ENCODE assay signal across 1 cellular context in genomic region chr6:131135244-131136020, GRCh38.
TF ChIP-seq lines count a peak whose summit lies in the region.

Gene AKAP7 (plus strand): TSS chr6:131135467. CDS start chr6:131135764, 297 bp downstream.

TF ChIP-seq in HepG2, 621 proteins besides CTCF, POLR2A, EP300 and RAD21 (continued from another document and continues in another):
- TF ChIP-seq HDAC1 (CRISPR knock-in tag; IDR thresholded peaks at IDR 0.05): peak; percentile 24; the same call in 1 of the 2 replicates
- TF ChIP-seq ZNF709 (CRISPR knock-in tag; IDR thresholded peaks at IDR 0.05): peak; percentile 70
- no peak for TF ChIP-seq BCLAF1 (IDR thresholded peaks at IDR 0.05)
- TF ChIP-seq ZNF329 (CRISPR knock-in tag; IDR thresholded peaks at IDR 0.05; ENCODE audit: low read depth): peak; percentile 57
- peak; percentile 53; the same call in 1 of the 2 replicates for TF ChIP-seq NRL (CRISPR knock-in tag; IDR thresholded peaks at IDR 0.05; ENCODE audit: borderline replicate concordance)
- no peak for TF ChIP-seq ARNTL (CRISPR knock-in tag; IDR thresholded peaks at IDR 0.05)
- peak; percentile 81 for TF ChIP-seq TBX2 (CRISPR knock-in tag; IDR thresholded peaks at IDR 0.05; ENCODE audit: borderline replicate concordance)
- TF ChIP-seq ZNF562 (CRISPR knock-in tag; IDR thresholded peaks at IDR 0.05; ENCODE audit: borderline replicate concordance): no peak; the same call in 1 of the 2 replicates
- no peak for TF ChIP-seq ZNF382 (CRISPR knock-in tag; IDR thresholded peaks at IDR 0.05; ENCODE audit: borderline replicate concordance)
- TF ChIP-seq ZNF124 (CRISPR knock-in tag; IDR thresholded peaks at IDR 0.05): peak; percentile 57; the same call in 1 of the 2 replicates
- TF ChIP-seq ZNF883 (CRISPR knock-in tag; IDR thresholded peaks at IDR 0.05; ENCODE audit: not compliant biosample characterization): peak; percentile 63
- TF ChIP-seq BATF2 (CRISPR knock-in tag; IDR thresholded peaks at IDR 0.05): peak; percentile 78; the same call in 1 of the 2 replicates
- no peak for TF ChIP-seq ZC3H4 (CRISPR knock-in tag; IDR thresholded peaks at IDR 0.05; ENCODE audit: borderline replicate concordance)
- 0 out of 2 replicates have a peak, but pooled peaks have one; percentile 77 for TF ChIP-seq ZNF841 (CRISPR knock-in tag; IDR thresholded peaks at IDR 0.05; ENCODE audit: borderline replicate concordance)
- TF ChIP-seq PAWR (CRISPR knock-in tag; IDR thresholded peaks at IDR 0.05; ENCODE audit: borderline replicate concordance): no peak
- peak; percentile 71 for TF ChIP-seq ZNF121 (CRISPR knock-in tag; IDR thresholded peaks at IDR 0.05)
- TF ChIP-seq U2AF2 (IDR thresholded peaks at IDR 0.05; ENCODE audit: low read depth, low read length): no peak
- TF ChIP-seq ARNT (IDR thresholded peaks at IDR 0.05): no peak
- 0 out of 2 replicates have a peak, but pooled peaks have one; percentile 36 for TF ChIP-seq ZFP36L2 (CRISPR knock-in tag; IDR thresholded peaks at IDR 0.05)
- no peak for TF ChIP-seq MATR3 (CRISPR knock-in tag; IDR thresholded peaks at IDR 0.05)
- TF ChIP-seq BRCA1 (CRISPR knock-in tag; IDR thresholded peaks at IDR 0.05): 0 out of 2 replicates have a peak, but pooled peaks have one; percentile 4
- peak; percentile 85; the same call in 1 of the 2 replicates for TF ChIP-seq HES4 (CRISPR knock-in tag; IDR thresholded peaks at IDR 0.05; ENCODE audit: borderline replicate concordance)
- no peak for TF ChIP-seq ZSCAN9 (CRISPR knock-in tag; IDR thresholded peaks at IDR 0.05; ENCODE audit: borderline replicate concordance)
- no peak for TF ChIP-seq ZNF17 (CRISPR knock-in tag; IDR thresholded peaks at IDR 0.05)
- TF ChIP-seq ZBTB26 (CRISPR knock-in tag; IDR thresholded peaks at IDR 0.05; ENCODE audit: borderline replicate concordance): peak; percentile 43; the same call in 1 of the 2 replicates
- TF ChIP-seq GATAD2A (CRISPR knock-in tag; IDR thresholded peaks at IDR 0.05): 0 out of 2 replicates have a peak, but pooled peaks have one; percentile 13
- peak; percentile 40; the same call in 1 of the 2 replicates for TF ChIP-seq FOXC1 (CRISPR knock-in tag; IDR thresholded peaks at IDR 0.05; ENCODE audit: borderline replicate concordance)
- TF ChIP-seq NONO (IDR thresholded peaks at IDR 0.05): no peak
- TF ChIP-seq NONO (CRISPR knock-in tag; conservative IDR thresholded peaks at IDR 0.05): 0 out of 2 replicates have a peak, but pooled peaks have one; percentile 25
- TF ChIP-seq IKZF5 (CRISPR knock-in tag; IDR thresholded peaks at IDR 0.05): no peak; the same call in 1 of the 2 replicates
- TF ChIP-seq ZNF547 (CRISPR knock-in tag; IDR thresholded peaks at IDR 0.05): peak; percentile 77
- TF ChIP-seq FOXA1 (IDR thresholded peaks at IDR 0.05): no peak
- 0 out of 2 replicates have a peak, but pooled peaks have one; percentile 5 for TF ChIP-seq FOXA1 (CRISPR knock-in tag; IDR thresholded peaks at IDR 0.05)
- peak; percentile 8; the same call in 1 of the 2 replicates for TF ChIP-seq NFYC (CRISPR knock-in tag; IDR thresholded peaks at IDR 0.05)
- peak; percentile 80; the same call in 1 of the 2 replicates for TF ChIP-seq NFKB2 (CRISPR knock-in tag; IDR thresholded peaks at IDR 0.05; ENCODE audit: borderline replicate concordance)
- TF ChIP-seq SRF (IDR thresholded peaks at IDR 0.05; ENCODE audit: low read depth, low read length): no peak
- peak; percentile 90 for TF ChIP-seq ZFP91 (CRISPR knock-in tag; IDR thresholded peaks at IDR 0.05; ENCODE audit: borderline replicate concordance)
- peak; percentile 89 for TF ChIP-seq NR0B2 (CRISPR knock-in tag; IDR thresholded peaks at IDR 0.05)
- TF ChIP-seq PATZ1 (CRISPR knock-in tag; IDR thresholded peaks at IDR 0.05): peak; percentile 72
- 0 out of 2 replicates have a peak, but pooled peaks have one; percentile 30 for TF ChIP-seq ZNF292 (CRISPR knock-in tag; IDR thresholded peaks at IDR 0.05; ENCODE audit: borderline replicate concordance, low read depth)
- 0 out of 2 replicates have a peak, but pooled peaks have one; percentile 14 for TF ChIP-seq ZNF281 (CRISPR knock-in tag; IDR thresholded peaks at IDR 0.05; ENCODE audit: borderline replicate concordance)
- no peak for TF ChIP-seq CREBL2 (CRISPR knock-in tag; IDR thresholded peaks at IDR 0.05; ENCODE audit: borderline replicate concordance)
- TF ChIP-seq DBP (CRISPR knock-in tag; IDR thresholded peaks at IDR 0.05; ENCODE audit: not compliant biosample characterization): no peak
- TF ChIP-seq YEATS4 (CRISPR knock-in tag; IDR thresholded peaks at IDR 0.05; ENCODE audit: borderline replicate concordance): peak; percentile 93
- peak; percentile 66; the same call in 1 of the 2 replicates for TF ChIP-seq TFDP1 (CRISPR knock-in tag; IDR thresholded peaks at IDR 0.05; ENCODE audit: borderline replicate concordance)
- no peak for TF ChIP-seq SSRP1 (CRISPR knock-in tag; IDR thresholded peaks at IDR 0.05)
- TF ChIP-seq SOX5 (CRISPR knock-in tag; IDR thresholded peaks at IDR 0.05; ENCODE audit: borderline replicate concordance): no peak
- TF ChIP-seq ZNF746 (CRISPR knock-in tag; IDR thresholded peaks at IDR 0.05): no peak; the same call in 1 of the 2 replicates
- no peak for TF ChIP-seq ZNF572 (CRISPR knock-in tag; IDR thresholded peaks at IDR 0.05)
- peak; percentile 53; the same call in 1 of the 2 replicates for TF ChIP-seq ZNF724P (CRISPR knock-in tag; IDR thresholded peaks at IDR 0.05; ENCODE audit: borderline replicate concordance)
- no peak for TF ChIP-seq ZBTB1 (CRISPR knock-in tag; IDR thresholded peaks at IDR 0.05; ENCODE audit: borderline replicate concordance)
- no peak for TF ChIP-seq ZNF432 (CRISPR knock-in tag; IDR thresholded peaks at IDR 0.05; ENCODE audit: borderline replicate concordance)
- TF ChIP-seq NCOR1 (IDR thresholded peaks at IDR 0.05; ENCODE audit: borderline replicate concordance, low read length): no peak
- no peak for TF ChIP-seq ZNF33A (CRISPR knock-in tag; IDR thresholded peaks at IDR 0.05; ENCODE audit: borderline replicate concordance)
- no peak for TF ChIP-seq MAFG (CRISPR knock-in tag; IDR thresholded peaks at IDR 0.05)
